In the genomic region with DNA sequence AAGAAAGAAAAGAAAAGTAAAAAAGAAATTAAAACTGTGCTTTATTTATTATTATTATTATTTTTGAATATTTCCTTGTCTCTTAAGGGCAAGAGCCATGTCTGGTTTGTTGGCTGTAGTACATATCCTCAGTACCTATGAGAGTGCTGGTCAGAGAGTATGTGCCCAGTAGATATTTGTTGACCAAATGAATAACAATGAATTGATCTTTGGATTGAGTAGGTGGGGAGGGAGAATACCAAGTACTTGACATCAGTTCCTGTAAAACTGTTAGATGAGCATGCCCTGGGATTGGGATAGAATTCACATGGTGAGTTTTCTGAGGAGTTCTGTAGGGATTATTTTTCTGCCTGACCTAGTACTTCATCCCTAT, we compare ENCODE assay signal across 12 cellular contexts. TPM values are rescaled to one million over a fixed set of nuclear protein-coding genes. Genes with fewer than 3 reads are reported as not detected.
A peak's percentile ranks its signal among the peaks of the same experiment; 100 is the strongest.
DNase-seq lines count a peak whose midpoint lies in the region; ATAC-seq and TF ChIP-seq lines count a peak whose summit lies in the region.
"Had no signal": no experiment of that assay in that cellular context is flagged by ENCODE, and none has a peak within 500 bp of the region (broad histone marks: within the 10 kb centered on the region; RNA-seq: fewer than 3 reads in every experiment).

No MANE protein-coding gene starts in this region.

- intact Hi-C loops in left ventricle myocardium superior (cut with micrococcal nuclease) (loop anchor here (10.0 kb wide), 1 partner anchor 78 kb away; no protein-coding TSS in a partner anchor), uterus (cut with DNase I; ENCODE audit: low total_unique reads) (no loop called here), ascending aorta (cut with DNase I) (no loop called here)

- TF ChIP-seq CTCF in right atrium auricular region (IDR thresholded peaks at IDR 0.05) (no peak), uterus (IDR thresholded peaks at IDR 0.05) (no peak), ascending aorta (IDR thresholded peaks at IDR 0.05) (no peak)

- no peaks in the 10 kb centered on the region for H3K9me3 Mint-ChIP-seq in activated naive CD8-positive, alpha-beta T cell treated with anti-CD3 and anti-CD28 coated beads, Interleukin-2, amount 10 ng/mL, durations not matched to agents 7 days and 5 days
- no peaks in the 10 kb centered on the region for H3K9me3 Mint-ChIP-seq in naive B cell
- H3K9me3 Mint-ChIP-seq: neural crest cell had no signal

- POLR2A ChIA-PET in activated naive CD8-positive, alpha-beta T cell treated with anti-CD3 and anti-CD28 coated beads, Interleukin-2, amount 10 ng/mL, durations not matched to agents 7 days and 5 days (lab: Charles Lee): interaction anchor here (0.6 to 5.1 kb wide), 4 partner anchors 11 to 123 kb away, joined by 3 to 46 read pairs (median 7); a partner anchor contains a TSS

- H3K27ac Mint-ChIP-seq in activated naive CD8-positive, alpha-beta T cell treated with anti-CD3 and anti-CD28 coated beads, Interleukin-2, amount 10 ng/mL, durations not matched to agents 7 days and 5 days: peak overlapping the region; percentile 76
- H3K27ac Mint-ChIP-seq in naive B cell: peak overlapping the region in 5 of 6 donors; percentile 70 to 95 (median 87)

- peak overlapping the region; percentile 59 for H3K4me3 Mint-ChIP-seq in activated naive CD8-positive, alpha-beta T cell treated with anti-CD3 and anti-CD28 coated beads, Interleukin-2, amount 10 ng/mL, durations not matched to agents 7 days and 5 days
- H3K4me3 Mint-ChIP-seq in naive B cell: peak overlapping the region in 6 of 8 donors; percentile 5 to 78 (median 59)
- H3K4me3 Mint-ChIP-seq: neural crest cell had no signal

- H3K27ac ChIP-seq in right atrium auricular region (peak overlapping the region; percentile 38 to 65), uterus (peak overlapping the region; percentile 66 to 83), ascending aorta (no peak overlapping the region)

- TF ChIP-seq POLR2A in uterus (IDR thresholded peaks at IDR 0.05): no peak

- no peaks in the 10 kb centered on the region for H3K27me3 ChIP-seq in right atrium auricular region
- H3K27me3 ChIP-seq in uterus: no peaks in the 10 kb centered on the region
- H3K27me3 ChIP-seq in ascending aorta: no peaks in the 10 kb centered on the region

- H3K36me3 Mint-ChIP-seq in activated naive CD8-positive, alpha-beta T cell treated with anti-CD3 and anti-CD28 coated beads, Interleukin-2, amount 10 ng/mL, durations not matched to agents 7 days and 5 days: peaks cover 19% of the 10 kb centered on the region
- H3K36me3 Mint-ChIP-seq in naive B cell: no peaks in the 10 kb centered on the region

- no peaks in the 10 kb centered on the region for H3K9me3 ChIP-seq in right atrium auricular region
- no peaks in the 10 kb centered on the region for H3K9me3 ChIP-seq in uterus
- no peaks in the 10 kb centered on the region for H3K9me3 ChIP-seq in ascending aorta

- H3K36me3 ChIP-seq in right atrium auricular region (no peaks in the 10 kb centered on the region), uterus (no peaks in the 10 kb centered on the region), ascending aorta (no peaks in the 10 kb centered on the region)

- no peaks in the 10 kb centered on the region for H3K27me3 Mint-ChIP-seq in activated naive CD8-positive, alpha-beta T cell treated with anti-CD3 and anti-CD28 coated beads, Interleukin-2, amount 10 ng/mL, durations not matched to agents 7 days and 5 days
- H3K27me3 Mint-ChIP-seq in naive B cell: no peaks in the 10 kb centered on the region

- DNase-seq in right atrium auricular region (ENCODE audit: low spot score) (no peak), left ventricle myocardium superior (no peak), naive B cell (no peak), uterus (no peak), GM19238 (ENCODE audit: insufficient read length, low spot score) (no peak), ascending aorta (ENCODE audit: low spot score in 2 of 2) (no peak)
- no peak for DNase-seq in activated naive CD8-positive, alpha-beta T cell treated with anti-CD3 and anti-CD28 coated beads, Interleukin-2, amount 10 ng/mL, durations not matched to agents 7 days and 5 days
- DNase-seq: NCI-H2171, PC-3, T1000 had no signal

- H3K4me1 Mint-ChIP-seq in activated naive CD8-positive, alpha-beta T cell treated with anti-CD3 and anti-CD28 coated beads, Interleukin-2, amount 10 ng/mL, durations not matched to agents 7 days and 5 days: peaks cover 73% of the 10 kb centered on the region
- peaks cover 63 to 92% (median 85%) of the 10 kb centered on the region in 3 donors for H3K4me1 Mint-ChIP-seq in naive B cell

- ATAC-seq in left ventricle myocardium superior: no peak
- ATAC-seq in activated naive CD8-positive, alpha-beta T cell treated with anti-CD3 and anti-CD28 coated beads, Interleukin-2, amount 10 ng/mL, durations not matched to agents 7 days and 5 days (ENCODE audit: low read depth): no peak
- no peak for ATAC-seq in naive B cell (ENCODE audit: low read depth in 2 of 2)
- ATAC-seq in GM19023 (IDR thresholded peaks at IDR 0.05; ENCODE audit: unreplicated experiment): no peak

- H3K4me3 ChIP-seq in right atrium auricular region (no peak overlapping the region), uterus (no peak overlapping the region), ascending aorta (no peak overlapping the region)

- H3K4me1 ChIP-seq in right atrium auricular region: peaks cover 0 to 40% of the 10 kb centered on the region in 2 donors
- peaks cover 4 to 9% of the 10 kb centered on the region in 2 donors for H3K4me1 ChIP-seq in uterus
- H3K4me1 ChIP-seq in ascending aorta: peaks cover 11 to 25% of the 10 kb centered on the region in 2 donors

RNA-seq across cellular contexts. Expression of a gene that starts 11.4 kb away (rescaled TPM):
- total RNA-seq in right atrium auricular region: 10 to 100 TPM; 15.4 to 16.6 TPM
- total RNA-seq in left ventricle myocardium superior: 17.0 TPM
- 100 to 1,000 TPM in 1 of 2 experiments, 10 to 100 TPM in 1; 98.8 to 101 TPM for total RNA-seq in activated naive CD8-positive, alpha-beta T cell treated with anti-CD3 and anti-CD28 coated beads, Interleukin-2, amount 10 ng/mL, durations not matched to agents 7 days and 5 days
- polyA plus RNA-seq in naive B cell (ENCODE audit: low read depth in 6 of 6): 10 to 100 TPM; 29.1 to 51.9 (median 35.0) TPM
- 100 to 1,000 TPM in 1 of 4 donors, 10 to 100 TPM in 3; 37.6 to 114 (median 56.3) TPM for total RNA-seq in uterus
- total RNA-seq in ascending aorta: 48.1 TPM

RNA-seq across cellular contexts. Expression of a gene that starts 26.1 kb away (rescaled TPM):
- total RNA-seq in right atrium auricular region: 10 to 100 TPM; 20.1 to 48.9 TPM
- total RNA-seq in left ventricle myocardium superior: 18.6 TPM
- 100 to 1,000 TPM; 154 to 159 TPM for total RNA-seq in activated naive CD8-positive, alpha-beta T cell treated with anti-CD3 and anti-CD28 coated beads, Interleukin-2, amount 10 ng/mL, durations not matched to agents 7 days and 5 days
- 100 to 1,000 TPM in 5 of 6 donors, 10 to 100 TPM in 1; 88.9 to 144 (median 117) TPM for polyA plus RNA-seq in naive B cell (ENCODE audit: low read depth in 6 of 6)
- total RNA-seq in uterus: 10 to 100 TPM; 10.5 to 46.9 (median 38.1) TPM
- total RNA-seq in ascending aorta: 60.7 TPM

RNA-seq across cellular contexts. Expression of a gene that starts 58.5 kb away (rescaled TPM):
- total RNA-seq in right atrium auricular region (10 to 100 TPM; 10.8 to 14.9 TPM), left ventricle myocardium superior (19.6 TPM), uterus (10 to 100 TPM in 3 of 4 donors, not detected in 1; 12.2 to 16.5 (median 13.8) TPM), ascending aorta (7.1 TPM)
- 10 to 100 TPM; 21.8 to 22.7 TPM for total RNA-seq in activated naive CD8-positive, alpha-beta T cell treated with anti-CD3 and anti-CD28 coated beads, Interleukin-2, amount 10 ng/mL, durations not matched to agents 7 days and 5 days
- 10 to 100 TPM; 16.6 to 29.1 (median 19.3) TPM for polyA plus RNA-seq in naive B cell (ENCODE audit: low read depth in 6 of 6)

Comparison
In these comparisons a context has a peak if more than half of its experiments do, and no peak if none do; other contexts are left out.
1. H3K27ac ChIP-seq: peak in right atrium auricular region (2 of 2) and uterus (2 of 2); none in ascending aorta (0 of 2).